In genomic region chr12:28027947-28028724, GRCh38 we compare ENCODE assay signal across 1 cellular context.
TF ChIP-seq lines count a peak whose summit lies in the region.

No MANE protein-coding gene starts in this region.

TF ChIP-seq in K562, 482 proteins besides CTCF, POLR2A, EP300 and RAD21 (continued from another document):
- peak; percentile 23; the same call in 1 of the 2 replicates for TF ChIP-seq MGA (IDR thresholded peaks at IDR 0.05)
